8 cellular contexts compared by ENCODE assay signal in genomic region chr1:16498573-16499359, GRCh38. TPM values are rescaled to one million over a fixed set of nuclear protein-coding genes. Genes with fewer than 3 reads are reported as not detected.
DNase-seq lines count a peak whose midpoint lies in the region; TF ChIP-seq lines count a peak whose summit lies in the region.

No MANE protein-coding gene starts in this region.

- no peaks in the 10 kb centered on the region for H3K27me3 ChIP-seq in osteoblast (ENCODE audit: insufficient read depth, low read length)

- H3K4me3 Mint-ChIP-seq in activated naive CD4-positive, alpha-beta T cell treated with anti-CD3 and anti-CD28 coated beads, Interleukin-2, amount 10 ng/mL, durations not matched to agents 7 days and 5 days: peak overlapping the region; percentile 85

- H3K4me3 ChIP-seq in HFF-Myc (replicated peaks; ENCODE audit: low read depth, low read length) (peak overlapping the region; percentile 48), NB4 (ENCODE audit: low read depth, low read length) (peak overlapping the region; percentile 17), osteoblast (ENCODE audit: insufficient read depth, low read length) (peak overlapping the region; percentile 85)

- no peaks in the 10 kb centered on the region for H3K9me3 ChIP-seq in osteoblast (ENCODE audit: low read depth, low read length)

- H3K27ac ChIP-seq in osteoblast (ENCODE audit: low read depth, low read length) (no peak overlapping the region), temporal lobe (ENCODE audit: low read depth, low read length) (peak overlapping the region; percentile 83)

- H3K4me2 ChIP-seq in osteoblast (ENCODE audit: insufficient read depth, low read length): peak overlapping the region; percentile 84

- peaks cover 9% of the 10 kb centered on the region for H3K79me2 ChIP-seq in osteoblast (ENCODE audit: insufficient read depth, low read length)

- H3K9me3 Mint-ChIP-seq in activated naive CD4-positive, alpha-beta T cell treated with anti-CD3 and anti-CD28 coated beads, Interleukin-2, amount 10 ng/mL, durations not matched to agents 7 days and 5 days: no peaks in the 10 kb centered on the region

- CTCF ChIA-PET in activated naive CD4-positive, alpha-beta T cell treated with anti-CD3 and anti-CD28 coated beads, Interleukin-2, amount 10 ng/mL, durations not matched to agents 7 days and 5 days (lab: Charles Lee): no interaction called here

- no peaks in the 10 kb centered on the region for H3K4me1 ChIP-seq in osteoblast (ENCODE audit: insufficient read depth, low read length)

- no peak overlapping the region for H3K27ac Mint-ChIP-seq in activated naive CD4-positive, alpha-beta T cell treated with anti-CD3 and anti-CD28 coated beads, Interleukin-2, amount 10 ng/mL, durations not matched to agents 7 days and 5 days

- H3K4me1 Mint-ChIP-seq in activated naive CD4-positive, alpha-beta T cell treated with anti-CD3 and anti-CD28 coated beads, Interleukin-2, amount 10 ng/mL, durations not matched to agents 7 days and 5 days: peaks cover 28% of the 10 kb centered on the region

- H4K20me1 ChIP-seq in osteoblast (ENCODE audit: insufficient read depth, low read length): no peaks in the 10 kb centered on the region

- TF ChIP-seq POLR2A in NB4 (IDR thresholded peaks at IDR 0.05; ENCODE audit: extremely low read depth, insufficient read length): peak; percentile 13

- DNase-seq in GM03348 (ENCODE audit: low spot score) (peak; percentile 98), HFF-Myc (ENCODE audit: extremely low read depth, low read depth) (peak; percentile 22), NB4 (ENCODE audit: low read depth) (peak; percentile 89), SK-N-DZ (ENCODE audit: low spot score) (peak; percentile 87), glomerular visceral epithelial cell (ENCODE audit: extremely low spot score) (peak; percentile 88), osteoblast (ENCODE audit: insufficient read length, low spot score, missing footprints) (peak; percentile 99)
- DNase-seq in activated naive CD4-positive, alpha-beta T cell treated with anti-CD3 and anti-CD28 coated beads, Interleukin-2, amount 10 ng/mL, durations not matched to agents 7 days and 5 days: peak; percentile 89

- peak overlapping the region; percentile 68 for H2AFZ ChIP-seq in osteoblast (ENCODE audit: low read length)

- TF ChIP-seq CTCF in HFF-Myc (IDR thresholded peaks at IDR 0.05; ENCODE audit: low read depth, low read length, missing control alignments) (no peak), NB4 (IDR thresholded peaks at IDR 0.05; ENCODE audit: low read depth, low read length) (no peak), osteoblast (IDR thresholded peaks at IDR 0.05; ENCODE audit: extremely low read depth, low read depth, low read length) (no peak)

- H3K36me3 ChIP-seq in osteoblast (ENCODE audit: insufficient read depth, low read length): no peaks in the 10 kb centered on the region

- H3K27me3 Mint-ChIP-seq in activated naive CD4-positive, alpha-beta T cell treated with anti-CD3 and anti-CD28 coated beads, Interleukin-2, amount 10 ng/mL, durations not matched to agents 7 days and 5 days: peaks cover 46% of the 10 kb centered on the region

- no peaks in the 10 kb centered on the region for H3K36me3 Mint-ChIP-seq in activated naive CD4-positive, alpha-beta T cell treated with anti-CD3 and anti-CD28 coated beads, Interleukin-2, amount 10 ng/mL, durations not matched to agents 7 days and 5 days

RNA-seq across cellular contexts. Expression of gene RNU1-1, which starts 15.3 kb away (rescaled TPM):
- polyA plus RNA-seq in SK-N-DZ (2014; cell fraction: cytosol; rRNA removed): not detected in 2 replicates
- polyA plus RNA-seq in SK-N-DZ (2014; cell fraction: nucleus; rRNA removed): not detected in 2 replicates
- total RNA-seq in osteoblast: under 0.01 TPM in 1 of 2 replicates, not detected in the other
- 73,230 TPM for total RNA-seq in temporal lobe

RNA-seq across cellular contexts. Expression of gene NECAP2, which starts 58.2 kb away (rescaled TPM):
- polyA plus RNA-seq in SK-N-DZ (2014; cell fraction: cytosol; rRNA removed): 35.0 and 36.5 TPM in 2 replicates
- 25.6 and 27.9 TPM in 2 replicates for polyA plus RNA-seq in SK-N-DZ (2014; cell fraction: nucleus; rRNA removed)
- total RNA-seq in osteoblast: 76.0 and 76.3 TPM in 2 replicates
- 17.7 TPM for total RNA-seq in temporal lobe

Comparison
In these comparisons a context has a peak if more than half of its experiments do, and no peak if none do; other contexts are left out.
1. DNase-seq: peak in every context shown above with its lines; median percentile 99 in osteoblast; 98 in GM03348; 89 in NB4; 89 in activated naive CD4-positive, alpha-beta T cell treated with anti-CD3 and anti-CD28 coated beads, Interleukin-2, amount 10 ng/mL, durations not matched to agents 7 days and 5 days; 88 in glomerular visceral epithelial cell; 87 in SK-N-DZ; 22 in HFF-Myc.
2. H3K4me3 ChIP-seq: peak in every context shown above with its lines; median percentile 85 in osteoblast; 48 in HFF-Myc; 17 in NB4.
3. RNA of gene RNU1-1, which starts 15.3 kb away (total RNA-seq): 73,230 TPM in temporal lobe (single experiment); under 0.01 TPM in osteoblast; every median in the first group is over 1,000 times any median in the second.